ENCODE assay signal across 21 cellular contexts in genomic region chr7:131097662-131098376, GRCh38.
DNase-seq lines count a peak whose midpoint lies in the region; ATAC-seq and TF ChIP-seq lines count a peak whose summit lies in the region.
"Had no signal": no experiment of that assay in that cellular context is flagged by ENCODE, and none has a peak within 500 bp of the region (broad histone marks: within the 10 kb centered on the region; RNA-seq: fewer than 3 reads in every experiment).

No MANE protein-coding gene starts in this region.

- H3K9me3 Mint-ChIP-seq in activated CD4-positive, alpha-beta memory T cell treated with anti-CD3 and anti-CD28 coated beads for 36 hours = no peaks in the 10 kb centered on the region
- no peaks in the 10 kb centered on the region for H3K9me3 Mint-ChIP-seq in activated CD4-positive, alpha-beta memory T cell treated with anti-CD3 and anti-CD28 coated beads, Interleukin-2, amount 10 ng/mL, durations not matched to agents 7 days and 5 days
- H3K9me3 Mint-ChIP-seq in activated naive CD8-positive, alpha-beta T cell treated with anti-CD3 and anti-CD28 coated beads, Interleukin-2, amount 50 U/mL, for 24 hours = no peaks in the 10 kb centered on the region
- no peaks in the 10 kb centered on the region for H3K9me3 Mint-ChIP-seq in natural killer cell treated with Interleukin-12 subunit alpha and Interleukin-12 subunit beta and Interleukin-15 and Interleukin-18, amount 100 ng/mL, for 72 hours

- H3K27me3 Mint-ChIP-seq in activated CD4-positive, alpha-beta memory T cell treated with anti-CD3 and anti-CD28 coated beads for 36 hours = no peaks in the 10 kb centered on the region
- H3K27me3 Mint-ChIP-seq in activated CD4-positive, alpha-beta memory T cell treated with anti-CD3 and anti-CD28 coated beads, Interleukin-2, amount 10 ng/mL, durations not matched to agents 7 days and 5 days = no peaks in the 10 kb centered on the region
- no peaks in the 10 kb centered on the region for H3K27me3 Mint-ChIP-seq in activated naive CD8-positive, alpha-beta T cell treated with anti-CD3 and anti-CD28 coated beads, Interleukin-2, amount 50 U/mL, for 24 hours
- H3K27me3 Mint-ChIP-seq in natural killer cell treated with Interleukin-12 subunit alpha and Interleukin-12 subunit beta and Interleukin-15 and Interleukin-18, amount 100 ng/mL, for 72 hours = no peaks in the 10 kb centered on the region

- CTCF ChIA-PET in activated CD4-positive, alpha-beta memory T cell treated with anti-CD3 and anti-CD28 coated beads for 36 hours (lab: Charles Lee) = interaction anchor here (0.7 to 1.9 kb wide), 6 partner anchors 28 to 205 kb away, joined by 3 to 8 read pairs (median 3); no protein-coding TSS in a partner anchor
- CTCF ChIA-PET in activated CD4-positive, alpha-beta memory T cell treated with anti-CD3 and anti-CD28 coated beads, Interleukin-2, amount 10 ng/mL, durations not matched to agents 7 days and 5 days (lab: Charles Lee) = interaction anchor here (1.0 to 1.1 kb wide), 3 partner anchors 10 to 310 kb away, joined by 3 to 4 read pairs (median 3); no protein-coding TSS in a partner anchor

- POLR2A ChIA-PET in activated CD4-positive, alpha-beta memory T cell treated with anti-CD3 and anti-CD28 coated beads for 36 hours (lab: Charles Lee) = interaction anchor here (0.5 to 3.6 kb wide), 6 partner anchors 10 to 275 kb away, joined by 3 to 32 read pairs (median 4); no protein-coding TSS in a partner anchor
- POLR2A ChIA-PET in activated CD4-positive, alpha-beta memory T cell treated with anti-CD3 and anti-CD28 coated beads, Interleukin-2, amount 10 ng/mL, durations not matched to agents 7 days and 5 days (lab: Charles Lee) = interaction anchor here (0.8 kb wide), 1 partner anchor 11 kb away, joined by 3 read pairs; no protein-coding TSS in a partner anchor

- H3K4me1 Mint-ChIP-seq in activated CD4-positive, alpha-beta memory T cell treated with anti-CD3 and anti-CD28 coated beads for 36 hours (ENCODE audit: low read depth) = peaks cover 80% of the 10 kb centered on the region
- peaks cover 60% of the 10 kb centered on the region for H3K4me1 Mint-ChIP-seq in activated CD4-positive, alpha-beta memory T cell treated with anti-CD3 and anti-CD28 coated beads, Interleukin-2, amount 10 ng/mL, durations not matched to agents 7 days and 5 days
- H3K4me1 Mint-ChIP-seq in activated naive CD8-positive, alpha-beta T cell treated with anti-CD3 and anti-CD28 coated beads, Interleukin-2, amount 50 U/mL, for 24 hours = peaks cover 75% of the 10 kb centered on the region
- peaks cover 51 to 75% of the 10 kb centered on the region in 2 donors for H3K4me1 Mint-ChIP-seq in natural killer cell treated with Interleukin-12 subunit alpha and Interleukin-12 subunit beta and Interleukin-15 and Interleukin-18, amount 100 ng/mL, for 72 hours (ENCODE audit: low read depth in 2 of 2)

- intact Hi-C loops in activated CD4-positive, alpha-beta memory T cell treated with anti-CD3 and anti-CD28 coated beads for 36 hours (cut with micrococcal nuclease) = loop anchor here (2.0 kb wide), 1 partner anchor 29 kb away; no protein-coding TSS in a partner anchor

- peak; percentile 39 for DNase-seq in activated CD4-positive, alpha-beta memory T cell treated with anti-CD3 and anti-CD28 coated beads for 36 hours
- no peak for DNase-seq in activated CD4-positive, alpha-beta memory T cell treated with anti-CD3 and anti-CD28 coated beads, Interleukin-2, amount 10 ng/mL, durations not matched to agents 7 days and 5 days
- DNase-seq in GM12865 (ENCODE audit: low read depth) = peak; percentile 13
- no peak for DNase-seq in activated naive CD8-positive, alpha-beta T cell treated with anti-CD3 and anti-CD28 coated beads, Interleukin-2, amount 50 U/mL, for 24 hours
- DNase-seq in natural killer cell treated with Interleukin-12 subunit alpha and Interleukin-12 subunit beta and Interleukin-15 and Interleukin-18, amount 100 ng/mL, for 72 hours (ENCODE audit: low spot score) = no peak
- DNase-seq in DMS153 treated with DMSO at 0.1 percent for 48 hours (lab: John Stamatoyannopoulos, UW; ENCODE audit: unreplicated experiment) = no peak
- DNase-seq in EL = no peak
- DNase-seq in DMS153 (lab: John Stamatoyannopoulos, UW) = no peak
- DNase-seq: activated CD8-positive, alpha-beta memory T cell treated with anti-CD3 and anti-CD28 coated beads, Interleukin-2, amount 50 U/mL, for 48 hours; heart left ventricle; Kasumi-1; left lung; NCI-H1092; NCI-H2029; NCI-H446 treated with DMSO at 0.1 percent for 48 hours; SK-N-SH; stimulated activated CD4-positive, alpha-beta T cell treated with anti-CD3 and anti-CD28 coated beads, Interleukin-4, amount 100 ng/mL, for 4 hours; T1000 had no signal

- peaks cover 41% of the 10 kb centered on the region for H3K36me3 Mint-ChIP-seq in activated CD4-positive, alpha-beta memory T cell treated with anti-CD3 and anti-CD28 coated beads for 36 hours
- peaks cover 61% of the 10 kb centered on the region for H3K36me3 Mint-ChIP-seq in activated CD4-positive, alpha-beta memory T cell treated with anti-CD3 and anti-CD28 coated beads, Interleukin-2, amount 10 ng/mL, durations not matched to agents 7 days and 5 days (ENCODE audit: low read depth)
- peaks cover 18% of the 10 kb centered on the region for H3K36me3 Mint-ChIP-seq in activated naive CD8-positive, alpha-beta T cell treated with anti-CD3 and anti-CD28 coated beads, Interleukin-2, amount 50 U/mL, for 24 hours (ENCODE audit: low read depth)
- H3K36me3 Mint-ChIP-seq in natural killer cell treated with Interleukin-12 subunit alpha and Interleukin-12 subunit beta and Interleukin-15 and Interleukin-18, amount 100 ng/mL, for 72 hours = no peaks in the 10 kb centered on the region

- ATAC-seq in activated naive CD8-positive, alpha-beta T cell treated with anti-CD3 and anti-CD28 coated beads, Interleukin-2, amount 50 U/mL, for 24 hours = peak; percentile 38
- peak; percentile 63 to 76 for ATAC-seq in natural killer cell treated with Interleukin-12 subunit alpha and Interleukin-12 subunit beta and Interleukin-15 and Interleukin-18, amount 100 ng/mL, for 72 hours
- ATAC-seq: left lung had no signal

- TF ChIP-seq CTCF in GM12865 (IDR thresholded peaks at IDR 0.05; ENCODE audit: insufficient read depth, low read depth, low read length, missing control alignments) = no peak

- H3K4me3 Mint-ChIP-seq in activated CD4-positive, alpha-beta memory T cell treated with anti-CD3 and anti-CD28 coated beads for 36 hours = peak overlapping the region; percentile 21
- no peak overlapping the region for H3K4me3 Mint-ChIP-seq in activated CD4-positive, alpha-beta memory T cell treated with anti-CD3 and anti-CD28 coated beads, Interleukin-2, amount 10 ng/mL, durations not matched to agents 7 days and 5 days
- H3K4me3 Mint-ChIP-seq in activated naive CD8-positive, alpha-beta T cell treated with anti-CD3 and anti-CD28 coated beads, Interleukin-2, amount 50 U/mL, for 24 hours = no peak overlapping the region
- peak overlapping the region; percentile 63 for H3K4me3 Mint-ChIP-seq in natural killer cell treated with Interleukin-12 subunit alpha and Interleukin-12 subunit beta and Interleukin-15 and Interleukin-18, amount 100 ng/mL, for 72 hours

- peak overlapping the region; percentile 63 for H3K27ac Mint-ChIP-seq in activated CD4-positive, alpha-beta memory T cell treated with anti-CD3 and anti-CD28 coated beads for 36 hours
- H3K27ac Mint-ChIP-seq in activated CD4-positive, alpha-beta memory T cell treated with anti-CD3 and anti-CD28 coated beads, Interleukin-2, amount 10 ng/mL, durations not matched to agents 7 days and 5 days = no peak overlapping the region
- peak overlapping the region; percentile 43 for H3K27ac Mint-ChIP-seq in activated naive CD8-positive, alpha-beta T cell treated with anti-CD3 and anti-CD28 coated beads, Interleukin-2, amount 50 U/mL, for 24 hours
- H3K27ac Mint-ChIP-seq in natural killer cell treated with Interleukin-12 subunit alpha and Interleukin-12 subunit beta and Interleukin-15 and Interleukin-18, amount 100 ng/mL, for 72 hours = peak overlapping the region; percentile 18 to 46

- no peak overlapping the region for H3K4me3 ChIP-seq in GM12865 (ENCODE audit: low read depth, low read length)
- H3K4me3 ChIP-seq: body of pancreas, heart left ventricle, left lung, smooth muscle cell, suprapubic skin had no signal

Comparison
In these comparisons a context has a peak if more than half of its experiments do, and no peak if none do; other contexts are left out.
1. DNase-seq: peak in activated CD4-positive, alpha-beta memory T cell treated with anti-CD3 and anti-CD28 coated beads for 36 hours (single experiment) and GM12865 (single experiment); none in activated CD4-positive, alpha-beta memory T cell treated with anti-CD3 and anti-CD28 coated beads, Interleukin-2, amount 10 ng/mL, durations not matched to agents 7 days and 5 days (single experiment), activated naive CD8-positive, alpha-beta T cell treated with anti-CD3 and anti-CD28 coated beads, Interleukin-2, amount 50 U/mL, for 24 hours (single experiment), natural killer cell treated with Interleukin-12 subunit alpha and Interleukin-12 subunit beta and Interleukin-15 and Interleukin-18, amount 100 ng/mL, for 72 hours (single experiment), DMS153 treated with DMSO at 0.1 percent for 48 hours (single experiment), EL (single experiment) and DMS153 (single experiment).
2. H3K4me3 Mint-ChIP-seq: peak in activated CD4-positive, alpha-beta memory T cell treated with anti-CD3 and anti-CD28 coated beads for 36 hours (single experiment) and natural killer cell treated with Interleukin-12 subunit alpha and Interleukin-12 subunit beta and Interleukin-15 and Interleukin-18, amount 100 ng/mL, for 72 hours (single experiment); none in activated CD4-positive, alpha-beta memory T cell treated with anti-CD3 and anti-CD28 coated beads, Interleukin-2, amount 10 ng/mL, durations not matched to agents 7 days and 5 days (single experiment) and activated naive CD8-positive, alpha-beta T cell treated with anti-CD3 and anti-CD28 coated beads, Interleukin-2, amount 50 U/mL, for 24 hours (single experiment).